ENCODE assay signal across 32 cellular contexts in the genomic region with DNA sequence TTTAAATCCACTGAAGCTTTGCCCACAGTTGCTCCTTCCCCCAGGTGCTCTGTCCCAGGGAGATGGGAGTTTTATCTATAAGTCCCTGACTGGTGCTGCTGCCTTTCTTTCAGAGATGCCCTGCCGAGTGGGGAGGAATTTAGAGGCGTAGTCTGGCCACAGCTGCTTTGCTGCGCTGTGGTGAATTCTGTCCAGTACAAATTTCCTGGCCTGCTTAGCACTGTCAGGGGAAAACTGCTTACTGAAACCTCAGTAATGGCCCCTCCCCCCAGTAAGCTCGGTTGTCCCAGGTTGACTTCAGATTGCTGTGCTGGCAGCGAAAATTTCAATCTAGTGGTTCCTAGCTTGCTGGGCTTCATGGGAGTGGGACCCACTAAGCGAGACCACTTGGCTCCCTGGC. TPM values are rescaled to one million over a fixed set of nuclear protein-coding genes. Genes with fewer than 3 reads are reported as not detected.
"Had no signal": no experiment of that assay in that cellular context is flagged by ENCODE, and none has a peak within 500 bp of the region (broad histone marks: within the 10 kb centered on the region; RNA-seq: fewer than 3 reads in every experiment).

No MANE protein-coding gene starts in this region.

- H3K27me3 Mint-ChIP-seq: dendritic cell treated with granulocyte-macrophage colony-stimulating factor and Interleukin-4, amounts not matched to agents 40 ng/mL and 50 ng/mL, for 4 days had no signal

- ATAC-seq: effector memory CD8-positive, alpha-beta T cell; esophagus mucosa; gastrocnemius medialis; heart right ventricle; left lung; left ventricle myocardium superior; lower lobe of right lung; mucosa of descending colon; naive thymus-derived CD4-positive, alpha-beta T cell; natural killer cell had no signal

- H3K36me3 Mint-ChIP-seq: mesothelial cell of epicardium; naive thymus-derived CD4-positive, alpha-beta T cell; natural killer cell had no signal

- H3K27me3 ChIP-seq: colonic mucosa, esophagus squamous epithelium, gastrocnemius medialis, heart right ventricle, left lung had no signal

- H3K4me1 Mint-ChIP-seq: endodermal cell; immature natural killer cell; mesothelial cell of epicardium; naive thymus-derived CD4-positive, alpha-beta T cell; natural killer cell had no signal

- H3K4me1 ChIP-seq: colonic mucosa, esophagus squamous epithelium, gastrocnemius medialis, heart right ventricle, left lung, lower lobe of right lung had no signal

- H3K27ac ChIP-seq: colonic mucosa, epithelial cell of prostate, esophagus squamous epithelium, gastrocnemius medialis, heart right ventricle, left lung, lower lobe of right lung had no signal

- DNase-seq: colonic mucosa; cortex of kidney; effector CD8-positive, alpha-beta T cell; effector memory CD8-positive, alpha-beta T cell; endodermal cell; erythroblast; esophagus squamous epithelium; foreskin fibroblast; foreskin melanocyte; gastrocnemius medialis; glutamatergic neuron; head of caudate nucleus; heart right ventricle; hippocampal formation; immature natural killer cell; islet precursor cell; kidney glomerular epithelial cell; lower lobe of right lung; mesenchymal stem cell; mucosa of descending colon; naive thymus-derived CD4-positive, alpha-beta T cell; natural killer cell had no signal

- H3K36me3 ChIP-seq: colonic mucosa, esophagus squamous epithelium, gastrocnemius medialis, heart right ventricle, left lung, lower lobe of right lung had no signal

- H3K27ac Mint-ChIP-seq: dendritic cell treated with granulocyte-macrophage colony-stimulating factor and Interleukin-4, amounts not matched to agents 40 ng/mL and 50 ng/mL, for 4 days; effector memory CD8-positive, alpha-beta T cell; endodermal cell; immature natural killer cell; mesothelial cell of epicardium; naive thymus-derived CD4-positive, alpha-beta T cell; natural killer cell had no signal

- H3K4me3 ChIP-seq: colonic mucosa, esophagus squamous epithelium, gastrocnemius medialis, heart right ventricle, left lung, lower lobe of right lung, mucosa of descending colon had no signal

- H3K9me3 Mint-ChIP-seq: endodermal cell, mesothelial cell of epicardium had no signal

- H3K4me3 Mint-ChIP-seq: dendritic cell treated with granulocyte-macrophage colony-stimulating factor and Interleukin-4, amounts not matched to agents 40 ng/mL and 50 ng/mL, for 4 days; effector memory CD8-positive, alpha-beta T cell; endodermal cell; immature natural killer cell; mesothelial cell of epicardium; naive thymus-derived CD4-positive, alpha-beta T cell; natural killer cell had no signal

RNA-seq across cellular contexts. Expression of a gene that starts 40.1 kb away (rescaled TPM):
- total RNA-seq: dermis microvascular lymphatic vessel endothelial cell, endodermal cell, esophagus squamous epithelium, glomerular endothelial cell, left ventricle myocardium superior, lower leg skin, lung microvascular endothelial cell, mesothelial cell of epicardium had no signal
- polyA plus RNA-seq: heart right ventricle; immature natural killer cell; naive thymus-derived CD4-positive, alpha-beta T cell had no signal
